In the genomic region with DNA sequence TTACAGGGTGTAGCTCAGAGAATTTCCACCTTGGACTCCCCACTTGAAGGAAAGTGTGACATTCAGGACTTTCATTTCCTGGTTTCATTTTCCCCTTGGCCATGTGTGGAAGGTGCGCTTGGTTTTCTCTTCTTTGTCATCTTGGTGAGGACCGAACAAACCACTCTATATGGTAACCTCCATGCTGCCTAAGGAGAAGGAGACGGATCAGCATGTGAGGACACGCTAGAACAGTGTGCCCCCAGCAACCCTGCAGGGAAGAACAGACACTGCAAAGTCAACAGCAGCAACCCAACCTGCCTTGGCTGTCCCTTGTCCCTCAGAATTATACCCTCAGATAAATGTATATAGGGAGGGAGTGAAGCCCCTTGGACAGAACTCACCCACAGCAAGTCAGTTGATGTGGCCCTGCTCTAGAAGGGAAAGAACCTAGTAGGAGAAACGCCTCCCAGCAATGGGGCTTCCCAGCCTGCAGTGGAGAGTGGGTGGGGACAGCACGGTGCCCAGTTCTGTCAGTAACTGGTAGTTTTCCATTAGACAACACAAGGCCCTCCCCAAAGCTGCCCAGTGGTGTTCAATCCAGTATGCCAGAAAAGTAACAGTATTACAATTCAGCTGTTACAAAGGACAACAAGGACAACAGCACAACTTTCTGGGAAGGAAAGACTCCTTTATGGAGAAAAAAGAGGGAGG, we compare ENCODE assay signal across 12 cellular contexts. TPM values are rescaled to one million over a fixed set of nuclear protein-coding genes. Genes with fewer than 3 reads are reported as not detected.
DNase-seq lines count a peak whose midpoint lies in the region; ATAC-seq, FAIRE-seq and TF ChIP-seq lines count a peak whose summit lies in the region.
"Had no signal": no experiment of that assay in that cellular context is flagged by ENCODE, and none has a peak within 500 bp of the region (broad histone marks: within the 10 kb centered on the region; RNA-seq: fewer than 3 reads in every experiment).

No MANE protein-coding gene starts in this region.

- FAIRE-seq in GM12892 (lab: Jason Lieb, UNC) (peak; percentile 91), GM19239 (lab: Jason Lieb, UNC) (peak; percentile 72)

- no peaks in the 10 kb centered on the region for H3K4me1 ChIP-seq in GM23248 (ENCODE audit: insufficient read depth)
- H3K4me1 ChIP-seq: Caco-2 had no signal

- no peaks in the 10 kb centered on the region for H3K36me3 ChIP-seq in GM23248 (ENCODE audit: low read depth)

- no peaks in the 10 kb centered on the region for H3K79me2 ChIP-seq in GM23248 (ENCODE audit: insufficient read depth)

- peaks cover 12% of the 10 kb centered on the region for H3K27me3 ChIP-seq in GM23248 (replicated peaks; ENCODE audit: insufficient read depth)

- in situ Hi-C loops in GM23248 (cut with MboI), result no loop called here

- H3K9me3 ChIP-seq in GM23248 (ENCODE audit: low read depth), result no peaks in the 10 kb centered on the region
- H3K9me3 ChIP-seq: Caco-2 had no signal

- no peak overlapping the region for H3K9ac ChIP-seq in GM23248

- ATAC-seq in HG02973 (IDR thresholded peaks at IDR 0.05; ENCODE audit: unreplicated experiment) (peak; percentile 55), SK-N-SH treated with all-trans-retinoic acid at 6 μM for 48 hours (no peak)
- peak; percentile 73 to 82 for ATAC-seq in activated T-cell treated with anti-CD3 and anti-CD28 coated beads, Interleukin-2, amount 50 U/mL, for 72 hours (replicated peaks in 1 of 2)

- peaks cover 62% of the 10 kb centered on the region for H3K27me3 Mint-ChIP-seq in activated T-cell treated with anti-CD3 and anti-CD28 coated beads, Interleukin-2, amount 50 U/mL, for 72 hours (ENCODE audit: low read depth)
- H3K27me3 Mint-ChIP-seq in chondrocyte (ENCODE audit: low read depth), result peaks cover 6% of the 10 kb centered on the region

- peaks cover 26% of the 10 kb centered on the region for H3K4me1 Mint-ChIP-seq in activated T-cell treated with anti-CD3 and anti-CD28 coated beads, Interleukin-2, amount 50 U/mL, for 72 hours (ENCODE audit: low read depth)
- H3K4me1 Mint-ChIP-seq in chondrocyte (ENCODE audit: low read depth), result no peaks in the 10 kb centered on the region
- H3K4me1 Mint-ChIP-seq: nephron had no signal

- no peak for TF ChIP-seq POLR2A in GM12892 (IDR thresholded peaks at IDR 0.05; ENCODE audit: low read depth, low read length)

- no peaks in the 10 kb centered on the region for H3K9me3 Mint-ChIP-seq in activated T-cell treated with anti-CD3 and anti-CD28 coated beads, Interleukin-2, amount 50 U/mL, for 72 hours
- no peaks in the 10 kb centered on the region for H3K9me3 Mint-ChIP-seq in chondrocyte (ENCODE audit: low read depth)
- H3K9me3 Mint-ChIP-seq: nephron had no signal

- WGBS in GM23248 (ENCODE audit: low coverage in 1 of 2, low lambda C conversion rate in 2 of 2, missing lambda C conversion rate in 2 of 2), 2 experiments, result 49 to 60% methylated on average over 6 of the region's 6 CpGs

- no peak overlapping the region for H3K27ac Mint-ChIP-seq in activated T-cell treated with anti-CD3 and anti-CD28 coated beads, Interleukin-2, amount 50 U/mL, for 72 hours
- no peak overlapping the region for H3K27ac Mint-ChIP-seq in chondrocyte (ENCODE audit: unreplicated experiment)
- H3K27ac Mint-ChIP-seq: nephron had no signal

- no peak overlapping the region for H3K4me3 ChIP-seq in GM23248

- H2AFZ ChIP-seq in GM23248, result no peak overlapping the region

- no peaks in the 10 kb centered on the region for H3K9me2 ChIP-seq in GM23248 (ENCODE audit: insufficient read depth)

- peak overlapping the region; percentile 52 to 81 for H3K4me3 Mint-ChIP-seq in activated T-cell treated with anti-CD3 and anti-CD28 coated beads, Interleukin-2, amount 50 U/mL, for 72 hours
- no peak overlapping the region for H3K4me3 Mint-ChIP-seq in chondrocyte (ENCODE audit: unreplicated experiment)
- H3K4me3 Mint-ChIP-seq: nephron had no signal

- H3K27ac ChIP-seq in GM23248, result no peak overlapping the region

- no peaks in the 10 kb centered on the region for H3K36me3 Mint-ChIP-seq in activated T-cell treated with anti-CD3 and anti-CD28 coated beads, Interleukin-2, amount 50 U/mL, for 72 hours (ENCODE audit: insufficient read depth in 2 of 2)
- no peaks in the 10 kb centered on the region for H3K36me3 Mint-ChIP-seq in chondrocyte (ENCODE audit: low read depth)

- H3F3A ChIP-seq in GM23248 (ENCODE audit: insufficient read depth), result no peaks in the 10 kb centered on the region

- no peak for TF ChIP-seq CTCF in chondrocyte (IDR thresholded peaks at IDR 0.05)

- peak; percentile 25 for DNase-seq in GM12892 (ENCODE audit: insufficient read length)
- DNase-seq in GM19239 (ENCODE audit: insufficient read length, low spot score), result no peak
- DNase-seq in activated T-cell treated with anti-CD3 and anti-CD28 coated beads, Interleukin-2, amount 50 U/mL, for 72 hours, result peak; percentile 51 to 52
- DNase-seq in pons (ENCODE audit: low spot score), result no peak
- DNase-seq in GM23248, result no peak
- no peak for DNase-seq in chondrocyte (ENCODE audit: low spot score)
- DNase-seq: activated naive CD4-positive, alpha-beta T cell treated with Interleukin-2 at 50 U/mL for 16 hours; Caco-2; NCI-H510A had no signal

- H3K4me2 ChIP-seq in GM23248 (ENCODE audit: unreplicated experiment), result no peak overlapping the region

- H4K20me1 ChIP-seq in GM23248 (ENCODE audit: insufficient read depth), result no peaks in the 10 kb centered on the region

TF ChIP-seq in SK-N-SH treated with all-trans-retinoic acid at 6 μM for 48 hours, 23 proteins besides CTCF, POLR2A, EP300 and RAD21:
- TF ChIP-seq ZNF70 (CRISPR knock-in tag; IDR thresholded peaks at IDR 0.05) (no peak), SNAI2 (CRISPR knock-in tag; IDR thresholded peaks at IDR 0.05) (no peak), ISL1 (CRISPR knock-in tag; IDR thresholded peaks at IDR 0.05) (no peak), TCF4 (CRISPR knock-in tag; IDR thresholded peaks at IDR 0.05; ENCODE audit: borderline replicate concordance) (no peak), ZNF565 (CRISPR knock-in tag; conservative IDR thresholded peaks at IDR 0.05; ENCODE audit: low read depth) (no peak)
- TF ChIP-seq, protein P1, sequence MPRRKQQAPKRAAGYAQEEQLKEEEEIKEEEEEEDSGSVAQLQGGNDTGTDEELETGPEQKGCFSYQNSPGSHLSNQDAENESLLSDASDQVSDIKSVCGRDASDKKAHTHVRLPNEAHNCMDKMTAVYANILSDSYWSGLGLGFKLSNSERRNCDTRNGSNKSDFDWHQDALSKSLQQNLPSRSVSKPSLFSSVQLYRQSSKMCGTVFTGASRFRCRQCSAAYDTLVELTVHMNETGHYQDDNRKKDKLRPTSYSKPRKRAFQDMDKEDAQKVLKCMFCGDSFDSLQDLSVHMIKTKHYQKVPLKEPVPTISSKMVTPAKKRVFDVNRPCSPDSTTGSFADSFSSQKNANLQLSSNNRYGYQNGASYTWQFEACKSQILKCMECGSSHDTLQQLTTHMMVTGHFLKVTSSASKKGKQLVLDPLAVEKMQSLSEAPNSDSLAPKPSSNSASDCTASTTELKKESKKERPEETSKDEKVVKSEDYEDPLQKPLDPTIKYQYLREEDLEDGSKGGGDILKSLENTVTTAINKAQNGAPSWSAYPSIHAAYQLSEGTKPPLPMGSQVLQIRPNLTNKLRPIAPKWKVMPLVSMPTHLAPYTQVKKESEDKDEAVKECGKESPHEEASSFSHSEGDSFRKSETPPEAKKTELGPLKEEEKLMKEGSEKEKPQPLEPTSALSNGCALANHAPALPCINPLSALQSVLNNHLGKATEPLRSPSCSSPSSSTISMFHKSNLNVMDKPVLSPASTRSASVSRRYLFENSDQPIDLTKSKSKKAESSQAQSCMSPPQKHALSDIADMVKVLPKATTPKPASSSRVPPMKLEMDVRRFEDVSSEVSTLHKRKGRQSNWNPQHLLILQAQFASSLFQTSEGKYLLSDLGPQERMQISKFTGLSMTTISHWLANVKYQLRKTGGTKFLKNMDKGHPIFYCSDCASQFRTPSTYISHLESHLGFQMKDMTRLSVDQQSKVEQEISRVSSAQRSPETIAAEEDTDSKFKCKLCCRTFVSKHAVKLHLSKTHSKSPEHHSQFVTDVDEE (CRISPR knock-in tag; IDR thresholded peaks at IDR 0.05), result no peak

RNA-seq across cellular contexts. Expression of a gene that starts 18.9 kb away (rescaled TPM):
- 23.5 TPM for polyA plus RNA-seq in GM12892 (2012; ENCODE audit: missing spikeins)
- 1 to 10 TPM; 1.6 to 2.3 TPM for total RNA-seq in activated T-cell treated with anti-CD3 and anti-CD28 coated beads, Interleukin-2, amount 50 U/mL, for 72 hours
- total RNA-seq in GM23248 (2014; rRNA removed; shearing (Covaris generic)), result 2.7 TPM in 1 of 2 replicates, not detected in the other
- polyA plus RNA-seq in GM23248 (2016; fragmentation: Nextera tagmentation; extraction: Ambion mirVana), result 0.09 TPM in 1 of 2 replicates, not detected in the other
- 4.2 to 15.6 TPM (median 14.7 TPM) in 3 replicates for total RNA-seq in chondrocyte

Comparison
In these comparisons a context has a peak if more than half of its experiments do, and no peak if none do; other contexts are left out.
1. DNase-seq: peak in GM12892 (single experiment) and activated T-cell treated with anti-CD3 and anti-CD28 coated beads, Interleukin-2, amount 50 U/mL, for 72 hours (2 of 2); none in GM19239 (single experiment), pons (single experiment), GM23248 (single experiment) and chondrocyte (single experiment).